In the genomic region with DNA sequence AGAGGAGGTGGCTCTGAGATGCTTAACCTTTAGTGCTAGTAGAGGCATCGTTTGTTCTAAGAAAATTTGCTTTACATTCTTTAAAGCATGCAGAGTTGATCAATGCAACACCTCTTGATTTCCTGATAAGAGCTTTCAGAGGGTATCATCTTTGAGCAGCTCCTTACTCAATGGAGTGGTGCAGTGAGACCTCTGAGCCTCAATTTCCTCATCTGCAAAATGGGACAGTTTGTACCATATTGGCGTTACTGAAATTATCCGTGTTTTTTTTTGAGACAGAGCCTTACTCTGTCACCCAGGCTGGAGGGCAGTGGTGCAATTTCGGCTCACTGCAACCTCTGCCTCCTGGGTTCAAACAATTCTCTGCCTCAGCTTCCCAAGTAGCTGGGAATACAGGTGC, we compare ENCODE assay signal across 13 cellular contexts. TPM values are rescaled to one million over a fixed set of nuclear protein-coding genes. Genes with fewer than 3 reads are reported as not detected.
DNase-seq lines count a peak whose midpoint lies in the region; ATAC-seq and TF ChIP-seq lines count a peak whose summit lies in the region.
"Had no signal": no experiment of that assay in that cellular context is flagged by ENCODE, and none has a peak within 500 bp of the region (broad histone marks: within the 10 kb centered on the region; RNA-seq: fewer than 3 reads in every experiment).

No MANE protein-coding gene starts in this region.

- no peaks in the 10 kb centered on the region for H3K9me3 Mint-ChIP-seq in activated naive CD8-positive, alpha-beta T cell (ENCODE audit: low read depth)
- no peaks in the 10 kb centered on the region for H3K9me3 Mint-ChIP-seq in activated naive CD8-positive, alpha-beta T cell treated with anti-CD3 and anti-CD28 coated beads, Interleukin-2, amount 50 U/mL, for 24 hours
- H3K9me3 Mint-ChIP-seq in activated T-helper 1 cell treated with anti-CD3 and anti-CD28 coated beads, Interleukin-12 subunit alpha, Interleukin-12 subunit beta, Interleukin-2, Interleukin-4 antibody, amounts not matched to agents 30 ng/mL and 10 ng/mL and 1 ng/mL, durations not matched to agents 14 hours and 24 hours and 36 hours = no peaks in the 10 kb centered on the region
- H3K9me3 Mint-ChIP-seq in mesothelial cell of epicardium = no peaks in the 10 kb centered on the region
- no peaks in the 10 kb centered on the region for H3K9me3 Mint-ChIP-seq in type B pancreatic cell

- no peak overlapping the region for H3K27ac Mint-ChIP-seq in activated naive CD8-positive, alpha-beta T cell
- no peak overlapping the region for H3K27ac Mint-ChIP-seq in activated naive CD8-positive, alpha-beta T cell treated with anti-CD3 and anti-CD28 coated beads, Interleukin-2, amount 50 U/mL, for 24 hours
- H3K27ac Mint-ChIP-seq in activated T-helper 1 cell treated with anti-CD3 and anti-CD28 coated beads, Interleukin-12 subunit alpha, Interleukin-12 subunit beta, Interleukin-2, Interleukin-4 antibody, amounts not matched to agents 30 ng/mL and 10 ng/mL and 1 ng/mL, durations not matched to agents 14 hours and 24 hours and 36 hours = no peak overlapping the region
- H3K27ac Mint-ChIP-seq in mesothelial cell of epicardium (peak overlapping the region; percentile 76), type B pancreatic cell (peak overlapping the region; percentile 65)

- TF ChIP-seq POLR2A in erythroblast (IDR thresholded peaks at IDR 0.05; ENCODE audit: low read length) = no peak

- DNase-seq in activated naive CD8-positive, alpha-beta T cell treated with anti-CD3 and anti-CD28 coated beads, Interleukin-2, amount 50 U/mL, for 24 hours = no peak
- DNase-seq in activated T-helper 1 cell treated with anti-CD3 and anti-CD28 coated beads, Interleukin-12 subunit alpha, Interleukin-12 subunit beta, Interleukin-2, Interleukin-4 antibody, amounts not matched to agents 30 ng/mL and 10 ng/mL and 1 ng/mL, durations not matched to agents 14 hours and 24 hours and 36 hours (ENCODE audit: low spot score) = no peak
- DNase-seq in mesothelial cell of epicardium (ENCODE audit: low spot score in 2 of 2, unreplicated experiment in 2 of 2) (no peak), type B pancreatic cell (ENCODE audit: extremely low spot score, unreplicated experiment) (no peak), erythroblast (lab: John Stamatoyannopoulos, UW) (no peak), GM13976 (ENCODE audit: low spot score) (no peak)
- DNase-seq: COR-L47, DMS153, DMS79 treated with DMSO at 0.1 percent for 48 hours, EL had no signal

- no peak for ATAC-seq in activated naive CD8-positive, alpha-beta T cell treated with anti-CD3 and anti-CD28 coated beads, Interleukin-2, amount 50 U/mL, for 24 hours
- no peak for ATAC-seq in GM21367 (IDR thresholded peaks at IDR 0.05; ENCODE audit: unreplicated experiment)

- peaks cover 3% of the 10 kb centered on the region for H3K36me3 Mint-ChIP-seq in activated naive CD8-positive, alpha-beta T cell
- peaks cover 1% of the 10 kb centered on the region for H3K36me3 Mint-ChIP-seq in activated naive CD8-positive, alpha-beta T cell treated with anti-CD3 and anti-CD28 coated beads, Interleukin-2, amount 50 U/mL, for 24 hours (ENCODE audit: low read depth)
- peaks cover 5% of the 10 kb centered on the region for H3K36me3 Mint-ChIP-seq in activated T-helper 1 cell treated with anti-CD3 and anti-CD28 coated beads, Interleukin-12 subunit alpha, Interleukin-12 subunit beta, Interleukin-2, Interleukin-4 antibody, amounts not matched to agents 30 ng/mL and 10 ng/mL and 1 ng/mL, durations not matched to agents 14 hours and 24 hours and 36 hours (ENCODE audit: low read depth)
- H3K36me3 Mint-ChIP-seq in mesothelial cell of epicardium = peaks cover 8% of the 10 kb centered on the region
- H3K36me3 Mint-ChIP-seq in type B pancreatic cell = no peaks in the 10 kb centered on the region

- in situ Hi-C loops in GM13976 (cut with MboI; ENCODE audit: low sequenced_read_pairs, unreplicated experiment) = no loop called here

- H3K27me3 Mint-ChIP-seq in activated naive CD8-positive, alpha-beta T cell = no peaks in the 10 kb centered on the region
- H3K27me3 Mint-ChIP-seq in activated naive CD8-positive, alpha-beta T cell treated with anti-CD3 and anti-CD28 coated beads, Interleukin-2, amount 50 U/mL, for 24 hours = no peaks in the 10 kb centered on the region
- H3K27me3 Mint-ChIP-seq in activated T-helper 1 cell treated with anti-CD3 and anti-CD28 coated beads, Interleukin-12 subunit alpha, Interleukin-12 subunit beta, Interleukin-2, Interleukin-4 antibody, amounts not matched to agents 30 ng/mL and 10 ng/mL and 1 ng/mL, durations not matched to agents 14 hours and 24 hours and 36 hours (ENCODE audit: insufficient read depth) = no peaks in the 10 kb centered on the region
- no peaks in the 10 kb centered on the region for H3K27me3 Mint-ChIP-seq in mesothelial cell of epicardium (ENCODE audit: low read depth)
- H3K27me3 Mint-ChIP-seq in type B pancreatic cell = no peaks in the 10 kb centered on the region

- TF ChIP-seq CTCF in mesothelial cell of epicardium (IDR thresholded peaks at IDR 0.05; ENCODE audit: unreplicated experiment) = no peak
- no peak for TF ChIP-seq CTCF in type B pancreatic cell (conservative IDR thresholded peaks at IDR 0.05)
- TF ChIP-seq CTCF in GM13976 (IDR thresholded peaks at IDR 0.05; ENCODE audit: borderline replicate concordance, control extremely low read depth, extremely low read depth, insufficient read depth, missing control alignments) = no peak

- intact Hi-C loops in activated T-helper 1 cell treated with anti-CD3 and anti-CD28 coated beads, Interleukin-12 subunit alpha, Interleukin-12 subunit beta, Interleukin-2, Interleukin-4 antibody, amounts not matched to agents 30 ng/mL and 10 ng/mL and 1 ng/mL, durations not matched to agents 14 hours and 24 hours and 36 hours (cut with micrococcal nuclease) = loop anchor here (10.0 kb wide), 1 partner anchor 1165 kb away; the partner anchor contains the start of gene ABHD5

- peak overlapping the region; percentile 27 for H3K4me3 Mint-ChIP-seq in activated naive CD8-positive, alpha-beta T cell
- no peak overlapping the region for H3K4me3 Mint-ChIP-seq in activated naive CD8-positive, alpha-beta T cell treated with anti-CD3 and anti-CD28 coated beads, Interleukin-2, amount 50 U/mL, for 24 hours
- H3K4me3 Mint-ChIP-seq in activated T-helper 1 cell treated with anti-CD3 and anti-CD28 coated beads, Interleukin-12 subunit alpha, Interleukin-12 subunit beta, Interleukin-2, Interleukin-4 antibody, amounts not matched to agents 30 ng/mL and 10 ng/mL and 1 ng/mL, durations not matched to agents 14 hours and 24 hours and 36 hours = peak overlapping the region; percentile 25
- H3K4me3 Mint-ChIP-seq in mesothelial cell of epicardium = no peak overlapping the region
- peak overlapping the region; percentile 71 for H3K4me3 Mint-ChIP-seq in type B pancreatic cell

- peaks cover 31% of the 10 kb centered on the region for H3K4me1 Mint-ChIP-seq in activated naive CD8-positive, alpha-beta T cell (ENCODE audit: low read depth)
- H3K4me1 Mint-ChIP-seq in activated naive CD8-positive, alpha-beta T cell treated with anti-CD3 and anti-CD28 coated beads, Interleukin-2, amount 50 U/mL, for 24 hours = peaks cover 23% of the 10 kb centered on the region
- peaks cover 19% of the 10 kb centered on the region for H3K4me1 Mint-ChIP-seq in activated T-helper 1 cell treated with anti-CD3 and anti-CD28 coated beads, Interleukin-12 subunit alpha, Interleukin-12 subunit beta, Interleukin-2, Interleukin-4 antibody, amounts not matched to agents 30 ng/mL and 10 ng/mL and 1 ng/mL, durations not matched to agents 14 hours and 24 hours and 36 hours (ENCODE audit: low read depth)
- peaks cover 17% of the 10 kb centered on the region for H3K4me1 Mint-ChIP-seq in mesothelial cell of epicardium
- peaks cover 7% of the 10 kb centered on the region for H3K4me1 Mint-ChIP-seq in type B pancreatic cell (ENCODE audit: unreplicated experiment)

RNA-seq across cellular contexts. Expression of gene TMEM42, which starts 1.6 kb away (rescaled TPM):
- total RNA-seq in activated T-helper 1 cell treated with anti-CD3 and anti-CD28 coated beads, Interleukin-12 subunit alpha, Interleukin-12 subunit beta, Interleukin-2, Interleukin-4 antibody, amounts not matched to agents 30 ng/mL and 10 ng/mL and 1 ng/mL, durations not matched to agents 14 hours and 24 hours and 36 hours = 8.6 and 10.0 TPM in 2 replicates
- total RNA-seq in mesothelial cell of epicardium (17.7 to 20.2 TPM (median 18.8 TPM) in 3 replicates), type B pancreatic cell (ENCODE audit: low replicate concordance) (10.3 and 16.1 TPM in 2 replicates)

RNA-seq across cellular contexts. Expression of gene TGM4, which starts 14.3 kb away (rescaled TPM):
- total RNA-seq in activated T-helper 1 cell treated with anti-CD3 and anti-CD28 coated beads, Interleukin-12 subunit alpha, Interleukin-12 subunit beta, Interleukin-2, Interleukin-4 antibody, amounts not matched to agents 30 ng/mL and 10 ng/mL and 1 ng/mL, durations not matched to agents 14 hours and 24 hours and 36 hours = not detected in 2 replicates
- total RNA-seq in mesothelial cell of epicardium (0.09 TPM in 1 of 3 replicates, not detected in the others), type B pancreatic cell (ENCODE audit: low replicate concordance) (not detected in 2 replicates)
- total RNA-seq: H1 had no signal

Comparison
In these comparisons a context has a peak if more than half of its experiments do, and no peak if none do; other contexts are left out.
1. H3K4me3 Mint-ChIP-seq: peak in activated naive CD8-positive, alpha-beta T cell (single experiment), activated T-helper 1 cell treated with anti-CD3 and anti-CD28 coated beads, Interleukin-12 subunit alpha, Interleukin-12 subunit beta, Interleukin-2, Interleukin-4 antibody, amounts not matched to agents 30 ng/mL and 10 ng/mL and 1 ng/mL, durations not matched to agents 14 hours and 24 hours and 36 hours (single experiment) and type B pancreatic cell (single experiment); none in activated naive CD8-positive, alpha-beta T cell treated with anti-CD3 and anti-CD28 coated beads, Interleukin-2, amount 50 U/mL, for 24 hours (single experiment) and mesothelial cell of epicardium (single experiment).
2. H3K27ac Mint-ChIP-seq: peak in mesothelial cell of epicardium (single experiment) and type B pancreatic cell (single experiment); none in activated naive CD8-positive, alpha-beta T cell (single experiment), activated naive CD8-positive, alpha-beta T cell treated with anti-CD3 and anti-CD28 coated beads, Interleukin-2, amount 50 U/mL, for 24 hours (single experiment) and activated T-helper 1 cell treated with anti-CD3 and anti-CD28 coated beads, Interleukin-12 subunit alpha, Interleukin-12 subunit beta, Interleukin-2, Interleukin-4 antibody, amounts not matched to agents 30 ng/mL and 10 ng/mL and 1 ng/mL, durations not matched to agents 14 hours and 24 hours and 36 hours (single experiment).